Comparison of ENCODE assay signal across 1 cellular context in the genomic region with DNA sequence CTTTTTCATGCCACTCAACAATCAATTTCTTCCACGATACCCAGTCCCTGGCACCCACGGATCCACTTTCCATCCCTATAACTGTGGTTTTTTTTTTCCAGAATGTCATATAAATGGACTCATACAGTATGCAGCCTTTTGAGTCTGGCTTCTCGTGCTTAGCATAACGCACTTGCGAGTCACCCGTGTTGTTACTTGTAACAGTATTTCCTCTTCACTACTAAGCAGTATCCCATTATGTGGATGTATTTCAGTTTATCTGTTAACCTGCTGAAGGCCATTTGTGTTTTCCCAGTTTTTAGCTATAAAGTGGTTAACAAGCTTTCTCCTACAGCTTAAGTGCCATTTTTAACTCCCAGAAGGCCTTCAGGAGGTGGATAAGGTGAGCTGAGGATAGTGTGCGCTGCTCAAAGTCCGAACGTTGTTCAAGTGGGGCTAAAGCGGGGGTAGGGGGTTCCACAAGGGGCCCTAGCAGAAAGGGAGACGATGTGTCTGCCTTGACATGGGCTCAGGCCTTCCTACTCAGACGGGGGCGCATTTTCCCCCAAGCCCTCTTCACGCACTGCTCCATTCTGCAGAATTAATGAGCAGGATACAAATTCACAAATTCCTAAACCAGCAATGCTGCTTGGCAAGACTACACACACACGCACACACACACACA.
A peak's percentile ranks its signal among the peaks of the same experiment; 100 is the strongest.
TF ChIP-seq lines count a peak whose summit lies in the region.

No MANE protein-coding gene starts in this region.

TF ChIP-seq in HEK293, 187 proteins besides CTCF, POLR2A, EP300 and RAD21 (continued from another document):
- 0 out of 2 replicates have a peak, but pooled peaks have one; percentile 7 for TF ChIP-seq ZNF623 (tag by site-specific recombination; IDR thresholded peaks at IDR 0.05)
- TF ChIP-seq ZNF580 (tag by site-specific recombination; IDR thresholded peaks at IDR 0.05): peak; percentile 19; the same call in 1 of the 2 replicates
- no peak for TF ChIP-seq ZNF274 (IDR thresholded peaks at IDR 0.05; ENCODE audit: low read length)
- no peak for TF ChIP-seq ZNF274 (tag by site-specific recombination; IDR thresholded peaks at IDR 0.05; ENCODE audit: borderline replicate concordance)
- TF ChIP-seq ZNF2 (tag by site-specific recombination; IDR thresholded peaks at IDR 0.05): peak; percentile 74; the same call in 1 of the 2 replicates
- TF ChIP-seq ZNF501 (tag by site-specific recombination; IDR thresholded peaks at IDR 0.05): 0 out of 2 replicates have a peak, but pooled peaks have one; percentile 31
- TF ChIP-seq TRIM28 (IDR thresholded peaks at IDR 0.05; ENCODE audit: borderline replicate concordance, low read length): peak; percentile 33; the same call in 1 of the 2 replicates
- TF ChIP-seq, protein P1, sequence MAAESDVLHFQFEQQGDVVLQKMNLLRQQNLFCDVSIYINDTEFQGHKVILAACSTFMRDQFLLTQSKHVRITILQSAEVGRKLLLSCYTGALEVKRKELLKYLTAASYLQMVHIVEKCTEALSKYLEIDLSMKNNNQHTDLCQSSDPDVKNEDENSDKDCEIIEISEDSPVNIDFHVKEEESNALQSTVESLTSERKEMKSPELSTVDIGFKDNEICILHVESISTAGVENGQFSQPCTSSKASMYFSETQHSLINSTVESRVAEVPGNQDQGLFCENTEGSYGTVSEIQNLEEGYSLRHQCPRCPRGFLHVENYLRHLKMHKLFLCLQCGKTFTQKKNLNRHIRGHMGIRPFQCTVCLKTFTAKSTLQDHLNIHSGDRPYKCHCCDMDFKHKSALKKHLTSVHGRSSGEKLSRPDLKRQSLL (tag by site-specific recombination; IDR thresholded peaks at IDR 0.05): no peak
- TF ChIP-seq PATZ1 (tag by site-specific recombination; IDR thresholded peaks at IDR 0.05): peak; percentile 17; the same call in 1 of the 2 replicates
- TF ChIP-seq ZNF146 (tag by site-specific recombination; IDR thresholded peaks at IDR 0.05): peak; percentile 2; the same call in 1 of the 2 replicates
- 0 out of 2 replicates have a peak, but pooled peaks have one; percentile 19 for TF ChIP-seq FEZF1 (tag by site-specific recombination; IDR thresholded peaks at IDR 0.05)
- TF ChIP-seq, protein P2, sequence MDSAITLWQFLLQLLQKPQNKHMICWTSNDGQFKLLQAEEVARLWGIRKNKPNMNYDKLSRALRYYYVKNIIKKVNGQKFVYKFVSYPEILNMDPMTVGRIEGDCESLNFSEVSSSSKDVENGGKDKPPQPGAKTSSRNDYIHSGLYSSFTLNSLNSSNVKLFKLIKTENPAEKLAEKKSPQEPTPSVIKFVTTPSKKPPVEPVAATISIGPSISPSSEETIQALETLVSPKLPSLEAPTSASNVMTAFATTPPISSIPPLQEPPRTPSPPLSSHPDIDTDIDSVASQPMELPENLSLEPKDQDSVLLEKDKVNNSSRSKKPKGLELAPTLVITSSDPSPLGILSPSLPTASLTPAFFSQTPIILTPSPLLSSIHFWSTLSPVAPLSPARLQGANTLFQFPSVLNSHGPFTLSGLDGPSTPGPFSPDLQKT (IDR thresholded peaks at IDR 0.05; ENCODE audit: borderline replicate concordance, low read depth, low read length): no peak
- peak; percentile 63; the same call in 1 of the 2 replicates for TF ChIP-seq ZNF76 (tag by site-specific recombination; IDR thresholded peaks at IDR 0.05; ENCODE audit: borderline replicate concordance, low read depth)
- TF ChIP-seq, protein P3, sequence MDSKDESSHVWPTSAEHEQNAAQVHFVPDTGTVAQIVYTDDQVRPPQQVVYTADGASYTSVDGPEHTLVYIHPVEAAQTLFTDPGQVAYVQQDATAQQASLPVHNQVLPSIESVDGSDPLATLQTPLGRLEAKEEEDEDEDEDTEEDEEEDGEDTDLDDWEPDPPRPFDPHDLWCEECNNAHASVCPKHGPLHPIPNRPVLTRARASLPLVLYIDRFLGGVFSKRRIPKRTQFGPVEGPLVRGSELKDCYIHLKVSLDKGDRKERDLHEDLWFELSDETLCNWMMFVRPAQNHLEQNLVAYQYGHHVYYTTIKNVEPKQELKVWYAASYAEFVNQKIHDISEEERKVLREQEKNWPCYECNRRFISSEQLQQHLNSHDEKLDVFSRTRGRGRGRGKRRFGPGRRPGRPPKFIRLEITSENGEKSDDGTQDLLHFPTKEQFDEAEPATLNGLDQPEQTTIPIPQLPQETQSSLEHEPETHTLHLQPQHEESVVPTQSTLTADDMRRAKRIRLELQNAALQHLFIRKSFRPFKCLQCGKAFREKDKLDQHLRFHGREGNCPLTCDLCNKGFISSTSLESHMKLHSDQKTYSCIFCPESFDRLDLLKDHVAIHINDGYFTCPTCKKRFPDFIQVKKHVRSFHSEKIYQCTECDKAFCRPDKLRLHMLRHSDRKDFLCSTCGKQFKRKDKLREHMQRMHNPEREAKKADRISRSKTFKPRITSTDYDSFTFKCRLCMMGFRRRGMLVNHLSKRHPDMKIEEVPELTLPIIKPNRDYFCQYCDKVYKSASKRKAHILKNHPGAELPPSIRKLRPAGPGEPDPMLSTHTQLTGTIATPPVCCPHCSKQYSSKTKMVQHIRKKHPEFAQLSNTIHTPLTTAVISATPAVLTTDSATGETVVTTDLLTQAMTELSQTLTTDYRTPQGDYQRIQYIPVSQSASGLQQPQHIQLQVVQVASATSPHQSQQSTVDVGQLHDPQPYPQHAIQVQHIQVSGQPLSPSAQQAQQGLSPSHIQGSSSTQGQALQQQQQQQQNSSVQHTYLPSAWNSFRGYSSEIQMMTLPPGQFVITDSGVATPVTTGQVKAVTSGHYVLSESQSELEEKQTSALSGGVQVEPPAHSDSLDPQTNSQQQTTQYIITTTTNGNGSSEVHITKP (tag by site-specific recombination; IDR thresholded peaks at IDR 0.05): peak; percentile 30
